8 cellular contexts compared by ENCODE assay signal in the genomic region with DNA sequence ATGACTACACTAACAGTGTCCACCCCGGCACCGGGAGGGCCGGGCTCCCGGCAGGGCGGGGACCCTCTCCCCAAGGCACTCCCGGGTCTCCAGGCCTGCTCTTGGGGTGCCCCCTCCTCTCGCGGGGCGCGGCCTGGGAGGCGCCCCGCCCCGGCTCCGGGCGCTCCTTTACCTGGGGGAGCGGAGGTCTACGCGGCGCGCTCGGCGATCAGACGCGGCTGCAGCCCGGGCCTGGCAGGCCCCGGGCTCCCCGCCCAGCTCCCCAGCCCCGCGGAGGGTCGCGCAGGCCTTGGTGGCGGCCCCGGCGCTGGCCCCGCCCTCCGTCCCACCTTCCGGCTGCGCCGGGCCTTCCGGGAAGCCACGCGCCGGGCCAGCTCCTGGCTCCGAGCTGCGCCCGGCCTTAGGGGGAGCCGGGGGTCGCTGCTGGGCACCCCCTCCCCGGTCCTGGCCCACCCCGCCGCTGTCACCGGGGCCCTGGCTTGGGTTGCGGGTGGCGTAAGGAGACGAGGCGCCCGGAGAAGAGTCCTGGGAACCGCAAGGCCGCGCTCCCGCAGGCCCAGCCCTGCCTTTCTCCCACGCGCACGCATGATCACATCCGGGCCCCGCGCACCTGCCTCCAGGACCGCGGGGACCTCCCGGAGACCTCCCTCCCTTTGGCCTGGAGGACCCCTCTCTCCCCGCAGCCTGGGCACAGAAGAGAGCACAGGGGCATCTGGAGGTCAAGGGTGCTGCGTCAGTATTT. TPM values are rescaled to one million over a fixed set of nuclear protein-coding genes. Genes with fewer than 3 reads are reported as not detected.
DNase-seq lines count a peak whose midpoint lies in the region; ATAC-seq, FAIRE-seq and TF ChIP-seq lines count a peak whose summit lies in the region.

A gene (minus strand): TSS at position 309 of the 742 bp plus-strand sequence. CDS start 6,848 bp downstream, outside the sequence.

- POLR2A ChIA-PET in HepG2 (lab: Yijun Ruan, JAX) = interaction anchor here (0.8 to 5.2 kb wide), 6 partner anchors 21 to 130 kb away, joined by 3 to 44 read pairs (median 6); a partner anchor contains a TSS

- H2AFZ ChIP-seq in HepG2 (ENCODE audit: low read length) = no peak within 1 kb of the TSS

- ATAC-seq in HG02759 (IDR thresholded peaks at IDR 0.05; ENCODE audit: unreplicated experiment) (peak; percentile 84), HepG2 (peak; percentile 81)

- peaks cover 57% of the 10 kb centered on the region for H3K4me1 Mint-ChIP-seq in dendritic cell treated with granulocyte-macrophage colony-stimulating factor and Interleukin-4, amounts not matched to agents 40 ng/mL and 50 ng/mL, for 4 days (ENCODE audit: low read depth)

- H3K4me2 ChIP-seq in HepG2 (ENCODE audit: low read depth, low read length) = peak within 1 kb of the TSS; percentile 89

- no peaks in the 10 kb centered on the region for H3K9me3 Mint-ChIP-seq in dendritic cell treated with granulocyte-macrophage colony-stimulating factor and Interleukin-4, amounts not matched to agents 40 ng/mL and 50 ng/mL, for 4 days

- H3K4me1 ChIP-seq in HepG2 (ENCODE audit: insufficient read depth, low read length) = peaks cover 54% of the 10 kb centered on the region

- H3K4me3 Mint-ChIP-seq in dendritic cell treated with granulocyte-macrophage colony-stimulating factor and Interleukin-4, amounts not matched to agents 40 ng/mL and 50 ng/mL, for 4 days = peak within 1 kb of the TSS; percentile 93

- in situ Hi-C loops in HepG2 (cut with HindIII; ENCODE audit: extremely low pct_ligation_motif_present, low pct_unique_long_range_greater_than_20kb) = no loop called here

- peaks cover 9% of the 10 kb centered on the region for H3K79me2 ChIP-seq in HepG2 (ENCODE audit: insufficient read depth, low read length)

- no peak for FAIRE-seq in HepG2 (lab: Jason Lieb, UNC)

- peak within 1 kb of the TSS; percentile 96 for H3K27ac Mint-ChIP-seq in dendritic cell treated with granulocyte-macrophage colony-stimulating factor and Interleukin-4, amounts not matched to agents 40 ng/mL and 50 ng/mL, for 4 days

- peaks cover 26% of the 10 kb centered on the region for H3K36me3 Mint-ChIP-seq in dendritic cell treated with granulocyte-macrophage colony-stimulating factor and Interleukin-4, amounts not matched to agents 40 ng/mL and 50 ng/mL, for 4 days (ENCODE audit: low read depth)

- no peak for TF ChIP-seq EP300 in HepG2 (IDR thresholded peaks at IDR 0.05; ENCODE audit: low read depth in 2 of 2, low read length in 2 of 2)
- TF ChIP-seq EP300 in HepG2 (CRISPR knock-in tag; IDR thresholded peaks at IDR 0.05; ENCODE audit: borderline replicate concordance) = no peak

- no TSS peak for BruUV-seq in HepG2 (replicated peaks; lab: Mats Ljungman, UMichigan)

- no peaks in the 10 kb centered on the region for H3K27me3 ChIP-seq in HepG2 (ENCODE audit: control insufficient read depth in 1 of 2, insufficient read depth in 2 of 2, low read length in 2 of 2)

- H3K9me3 ChIP-seq in HepG2 (ENCODE audit: low read length) = no peaks in the 10 kb centered on the region

- peak within 1 kb of the TSS; percentile 87 for H3K27ac ChIP-seq in HepG2 (ENCODE audit: extremely low read length, insufficient read depth, low read length)

- no peaks in the 10 kb centered on the region for H3K27me3 Mint-ChIP-seq in dendritic cell treated with granulocyte-macrophage colony-stimulating factor and Interleukin-4, amounts not matched to agents 40 ng/mL and 50 ng/mL, for 4 days

- CTCF ChIA-PET in HepG2 (lab: Yijun Ruan, JAX; ENCODE audit: low intra/inter-chr PET ratio, low total read pairs) = interaction anchor here (2.8 kb wide), 1 partner anchor 21 kb away, joined by 66 read pairs; no protein-coding TSS in a partner anchor

- WGBS in HepG2 (ENCODE audit: low lambda C conversion rate) = 3% methylated on average over 6 of the region's 72 CpGs

- intact Hi-C loops in dendritic cell treated with granulocyte-macrophage colony-stimulating factor and Interleukin-4, amounts not matched to agents 40 ng/mL and 50 ng/mL, for 4 days (cut with micrococcal nuclease) = loop anchor here (10.0 kb wide), 1 partner anchor 230 kb away; a partner anchor contains a TSS
- intact Hi-C loops in HepG2 (cut with micrococcal nuclease; ENCODE audit: unreplicated experiment) = no loop called here

- H3K9ac ChIP-seq in HepG2 (ENCODE audit: insufficient read depth, low read depth, low read length) = peak within 1 kb of the TSS; percentile 90

- peak; percentile 12 for DNase-seq in NCI-H510A (lab: John Stamatoyannopoulos, UW)
- no peak for DNase-seq in NCI-H510A treated with DMSO at 0.1 percent for 48 hours (lab: John Stamatoyannopoulos, UW)
- DNase-seq in NCI-H1694 (lab: John Stamatoyannopoulos, UW) = peak; percentile 8
- DNase-seq in activated CD4-positive, alpha-beta T cell treated with anti-CD3 and anti-CD28 coated beads for 24 hours (ENCODE audit: low read depth in 2 of 2) = peak; percentile 43 to 45
- DNase-seq in HepG2 (ENCODE audit: low spot score) = peak; percentile 18
- peak; percentile 56 to 63 for DNase-seq in stimulated activated CD4-positive, alpha-beta T cell treated with anti-CD3 and anti-CD28 coated beads, Interleukin-2, amount 100 ng/mL, for 48 hours

- no peaks in the 10 kb centered on the region for H3K36me3 ChIP-seq in HepG2 (replicated peaks in 1 of 2; ENCODE audit: control insufficient read depth in 1 of 2, insufficient read depth in 2 of 2, low read length in 2 of 2)

- no peak for TF ChIP-seq RAD21 in HepG2 (CRISPR knock-in tag; IDR thresholded peaks at IDR 0.05)

- peak within 1 kb of the TSS; percentile 77 to 96 (median 85) for H3K4me3 ChIP-seq in HepG2 (replicated peaks in 1 of 3; ENCODE audit: insufficient read depth in 1 of 3, low read depth in 2 of 3, low read length in 3 of 3)

- H4K20me1 ChIP-seq in HepG2 (ENCODE audit: insufficient read depth, low read length) = no peaks in the 10 kb centered on the region

- TF ChIP-seq CTCF in HepG2 (CRISPR knock-in tag; IDR thresholded peaks at IDR 0.05) = no peak

- TF ChIP-seq POLR2A in HepG2 (IDR thresholded peaks at IDR 0.05; ENCODE audit: insufficient read depth in 1 of 2, low read depth in 2 of 2, low read length in 2 of 2) = peak; percentile 70 to 80

TF ChIP-seq in HepG2, 621 proteins besides CTCF, POLR2A, EP300 and RAD21 (continues in another document):
- TF ChIP-seq ZNF282 (IDR thresholded peaks at IDR 0.05; ENCODE audit: partially characterized antibody) (no peak), ZNF790 (CRISPR knock-in tag; IDR thresholded peaks at IDR 0.05; ENCODE audit: borderline replicate concordance) (0 out of 2 replicates have a peak, but pooled peaks have one; percentile 28), CBX2 (IDR thresholded peaks at IDR 0.05; ENCODE audit: low read depth, low read length) (no peak), CBX2 (CRISPR knock-in tag; IDR thresholded peaks at IDR 0.05; ENCODE audit: low read depth) (no peak), MXD4 (CRISPR knock-in tag; IDR thresholded peaks at IDR 0.05) (peak; percentile 66; the same call in 1 of the 2 replicates)
- TF ChIP-seq, protein P1, sequence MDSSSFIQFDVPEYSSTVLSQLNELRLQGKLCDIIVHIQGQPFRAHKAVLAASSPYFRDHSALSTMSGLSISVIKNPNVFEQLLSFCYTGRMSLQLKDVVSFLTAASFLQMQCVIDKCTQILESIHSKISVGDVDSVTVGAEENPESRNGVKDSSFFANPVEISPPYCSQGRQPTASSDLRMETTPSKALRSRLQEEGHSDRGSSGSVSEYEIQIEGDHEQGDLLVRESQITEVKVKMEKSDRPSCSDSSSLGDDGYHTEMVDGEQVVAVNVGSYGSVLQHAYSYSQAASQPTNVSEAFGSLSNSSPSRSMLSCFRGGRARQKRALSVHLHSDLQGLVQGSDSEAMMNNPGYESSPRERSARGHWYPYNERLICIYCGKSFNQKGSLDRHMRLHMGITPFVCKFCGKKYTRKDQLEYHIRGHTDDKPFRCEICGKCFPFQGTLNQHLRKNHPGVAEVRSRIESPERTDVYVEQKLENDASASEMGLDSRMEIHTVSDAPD (CRISPR knock-in tag; IDR thresholded peaks at IDR 0.05) = peak; percentile 21; the same call in 1 of the 2 replicates

RNA-seq across cellular contexts. Expression of the gene that starts here (rescaled TPM):
- total RNA-seq in HepG2 (2016; rRNA removed; fragmentation: Illumina TruSeq; extraction: Trizol) = 34.4 and 34.8 TPM in 2 replicates
- 28.6 and 28.9 TPM in 2 replicates for total RNA-seq in HepG2 (2016; cell fraction: cytosol; rRNA removed; fragmentation: Illumina TruSeq; extraction: Trizol; ENCODE audit: low read depth)
- 29.0 and 35.2 TPM in 2 replicates for total RNA-seq in HepG2 (2016; cell fraction: insoluble cytoplasmic fraction; rRNA removed; fragmentation: Illumina TruSeq; extraction: Trizol)
- total RNA-seq in HepG2 (2016; cell fraction: membrane; rRNA removed; fragmentation: Illumina TruSeq; extraction: Trizol) = 73.3 and 76.2 TPM in 2 replicates
- 17.3 and 21.4 TPM in 2 replicates for total RNA-seq in HepG2 (2016; cell fraction: nucleus; rRNA removed; fragmentation: Illumina TruSeq; extraction: Trizol)
- 17.7 and 19.6 TPM in 2 replicates for polyA plus RNA-seq in HepG2 (2011; rRNA removed)
- 18.1 TPM in 2 replicates for polyA plus RNA-seq in HepG2 (2011; cell fraction: cytosol; rRNA removed)
- 13.1 and 14.3 TPM in 2 replicates for polyA plus RNA-seq in HepG2 (2011; cell fraction: nucleus; rRNA removed)
- polyA plus RNA-seq in HepG2 (2012) = 15.9 and 18.6 TPM in 2 replicates
- polyA plus RNA-seq in HepG2 (2016; cell fraction: cytosol; fragmentation: Illumina TruSeq; extraction: Trizol; ENCODE audit: low read depth) = 37.7 and 38.6 TPM in 2 replicates
- 28.6 and 34.2 TPM in 2 replicates for polyA plus RNA-seq in HepG2 (2016; cell fraction: insoluble cytoplasmic fraction; fragmentation: Illumina TruSeq; extraction: Trizol; ENCODE audit: low read depth)
- polyA plus RNA-seq in HepG2 (2016; cell fraction: membrane; fragmentation: Illumina TruSeq; extraction: Trizol; ENCODE audit: low read depth) = 64.1 and 65.3 TPM in 2 replicates
- polyA plus RNA-seq in HepG2 (2016; cell fraction: nucleus; fragmentation: Illumina TruSeq; extraction: Trizol; ENCODE audit: insufficient read depth, low read depth) = 29.3 and 31.8 TPM in 2 replicates
- polyA minus RNA-seq in HepG2 (2011; rRNA and poly(A)+ RNA removed; ENCODE audit: low replicate concordance) = 5.1 and 12.9 TPM in 2 replicates
- polyA minus RNA-seq in HepG2 (2011; cell fraction: cytosol; rRNA and poly(A)+ RNA removed) = 8.3 and 8.7 TPM in 2 replicates
- polyA minus RNA-seq in HepG2 (2011; cell fraction: nucleus; rRNA and poly(A)+ RNA removed) = 6.7 and 10.4 TPM in 2 replicates
